Comparison of ENCODE assay signal across 8 cellular contexts in the genomic region with DNA sequence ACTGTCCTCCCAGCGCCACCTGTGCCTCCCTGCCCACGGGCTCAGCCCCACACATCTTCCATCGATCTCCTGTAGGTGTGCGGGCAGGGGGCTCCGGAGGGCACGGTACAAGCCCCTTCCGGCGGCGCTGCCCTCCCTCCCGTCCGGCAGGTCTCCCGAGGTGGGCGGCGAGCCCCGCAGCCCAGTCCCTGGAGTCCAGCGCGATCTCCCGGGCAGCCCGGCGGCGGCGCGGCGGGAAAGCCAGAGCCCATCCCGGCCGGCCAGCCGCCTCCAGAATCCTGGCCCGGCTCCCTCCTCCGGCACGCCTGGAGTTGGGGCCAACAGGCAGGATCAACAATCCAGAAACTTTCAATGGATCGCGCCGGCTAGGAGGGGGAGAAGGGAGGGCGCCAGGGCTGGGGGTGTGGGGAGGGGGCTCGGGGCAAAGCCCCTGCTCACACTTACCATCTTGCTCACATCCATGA.
DNase-seq lines count a peak whose midpoint lies in the region; ATAC-seq and TF ChIP-seq lines count a peak whose summit lies in the region.

No MANE protein-coding gene starts in this region.

- H3K27me3 ChIP-seq in mononuclear cell (ENCODE audit: insufficient read depth, low read length) (no peaks in the 10 kb centered on the region), upper lobe of right lung (no peaks in the 10 kb centered on the region)

- H3K4me1 ChIP-seq in mononuclear cell (ENCODE audit: insufficient read depth, low read length) (peaks cover 23% of the 10 kb centered on the region), upper lobe of right lung (peaks cover 14% of the 10 kb centered on the region)

- CTCF ChIA-PET in activated CD8-positive, alpha-beta T cell treated with anti-CD3 and anti-CD28 coated beads for 36 hours (lab: Charles Lee): no interaction called here
- CTCF ChIA-PET in activated CD8-positive, alpha-beta T cell treated with anti-CD3 and anti-CD28 coated beads, Interleukin-2, amount 10 ng/mL, durations not matched to agents 7 days and 5 days (lab: Charles Lee): no interaction called here
- CTCF ChIA-PET in activated CD4-positive, alpha-beta T cell treated with anti-CD3 and anti-CD28 coated beads, Interleukin-2, amount 10 ng/mL, durations not matched to agents 7 days and 5 days (lab: Charles Lee): no interaction called here

- H3K9me3 ChIP-seq in mononuclear cell (ENCODE audit: low read depth, low read length) (no peaks in the 10 kb centered on the region), upper lobe of right lung (no peaks in the 10 kb centered on the region)

- no peaks in the 10 kb centered on the region for H3K36me3 Mint-ChIP-seq in activated CD8-positive, alpha-beta T cell treated with anti-CD3 and anti-CD28 coated beads for 36 hours (ENCODE audit: low read depth)
- H3K36me3 Mint-ChIP-seq in activated CD8-positive, alpha-beta T cell treated with anti-CD3 and anti-CD28 coated beads, Interleukin-2, amount 10 ng/mL, durations not matched to agents 7 days and 5 days (ENCODE audit: low read depth): no peaks in the 10 kb centered on the region
- H3K36me3 Mint-ChIP-seq in activated CD4-positive, alpha-beta T cell treated with anti-CD3 and anti-CD28 coated beads, Interleukin-2, amount 10 ng/mL, durations not matched to agents 7 days and 5 days (ENCODE audit: low read depth): peaks cover 1% of the 10 kb centered on the region

- no peaks in the 10 kb centered on the region for H3K36me3 ChIP-seq in upper lobe of right lung

- in situ Hi-C loops in SK-MEL-5 (cut with HindIII; ENCODE audit: low pct_unique_long_range_greater_than_20kb, low sequenced_read_pairs): no loop called here

- H3K27me3 Mint-ChIP-seq in activated CD8-positive, alpha-beta T cell treated with anti-CD3 and anti-CD28 coated beads for 36 hours: peaks cover 5% of the 10 kb centered on the region
- H3K27me3 Mint-ChIP-seq in activated CD8-positive, alpha-beta T cell treated with anti-CD3 and anti-CD28 coated beads, Interleukin-2, amount 10 ng/mL, durations not matched to agents 7 days and 5 days (ENCODE audit: low read depth): peaks cover 20% of the 10 kb centered on the region
- peaks cover 22% of the 10 kb centered on the region for H3K27me3 Mint-ChIP-seq in activated CD4-positive, alpha-beta T cell treated with anti-CD3 and anti-CD28 coated beads, Interleukin-2, amount 10 ng/mL, durations not matched to agents 7 days and 5 days

- intact Hi-C loops in activated CD8-positive, alpha-beta T cell treated with anti-CD3 and anti-CD28 coated beads for 36 hours (cut with micrococcal nuclease): no loop called here
- intact Hi-C loops in upper lobe of right lung (cut with DNase I): no loop called here

- peaks cover 7% of the 10 kb centered on the region for H3K4me1 Mint-ChIP-seq in activated CD8-positive, alpha-beta T cell treated with anti-CD3 and anti-CD28 coated beads for 36 hours (ENCODE audit: low read depth)
- H3K4me1 Mint-ChIP-seq in activated CD8-positive, alpha-beta T cell treated with anti-CD3 and anti-CD28 coated beads, Interleukin-2, amount 10 ng/mL, durations not matched to agents 7 days and 5 days (ENCODE audit: low read depth): peaks cover 12% of the 10 kb centered on the region
- peaks cover 10% of the 10 kb centered on the region for H3K4me1 Mint-ChIP-seq in activated CD4-positive, alpha-beta T cell treated with anti-CD3 and anti-CD28 coated beads, Interleukin-2, amount 10 ng/mL, durations not matched to agents 7 days and 5 days

- no peak for TF ChIP-seq CTCF in activated CD8-positive, alpha-beta T cell treated with anti-CD3 and anti-CD28 coated beads for 36 hours (IDR thresholded peaks at IDR 0.05)
- TF ChIP-seq CTCF in upper lobe of right lung (IDR thresholded peaks at IDR 0.05): no peak

- POLR2A ChIA-PET in activated CD8-positive, alpha-beta T cell treated with anti-CD3 and anti-CD28 coated beads for 36 hours (lab: Charles Lee): no interaction called here
- POLR2A ChIA-PET in activated CD8-positive, alpha-beta T cell treated with anti-CD3 and anti-CD28 coated beads, Interleukin-2, amount 10 ng/mL, durations not matched to agents 7 days and 5 days (lab: Charles Lee): no interaction called here
- POLR2A ChIA-PET in activated CD4-positive, alpha-beta T cell treated with anti-CD3 and anti-CD28 coated beads, Interleukin-2, amount 10 ng/mL, durations not matched to agents 7 days and 5 days (lab: Charles Lee): no interaction called here

- ATAC-seq in activated CD8-positive, alpha-beta T cell treated with anti-CD3 and anti-CD28 coated beads for 36 hours: no peak
- ATAC-seq in activated CD8-positive, alpha-beta T cell treated with anti-CD3 and anti-CD28 coated beads, Interleukin-2, amount 10 ng/mL, durations not matched to agents 7 days and 5 days: no peak
- ATAC-seq in upper lobe of right lung: peak; percentile 64
- no peak for ATAC-seq in HG03432 (IDR thresholded peaks at IDR 0.05; ENCODE audit: unreplicated experiment)

- H3K27ac Mint-ChIP-seq in activated CD8-positive, alpha-beta T cell treated with anti-CD3 and anti-CD28 coated beads for 36 hours: no peak overlapping the region
- H3K27ac Mint-ChIP-seq in activated CD8-positive, alpha-beta T cell treated with anti-CD3 and anti-CD28 coated beads, Interleukin-2, amount 10 ng/mL, durations not matched to agents 7 days and 5 days: no peak overlapping the region
- H3K27ac Mint-ChIP-seq in activated CD4-positive, alpha-beta T cell treated with anti-CD3 and anti-CD28 coated beads, Interleukin-2, amount 10 ng/mL, durations not matched to agents 7 days and 5 days: no peak overlapping the region

- H3K9me3 Mint-ChIP-seq in activated CD8-positive, alpha-beta T cell treated with anti-CD3 and anti-CD28 coated beads for 36 hours: no peaks in the 10 kb centered on the region
- no peaks in the 10 kb centered on the region for H3K9me3 Mint-ChIP-seq in activated CD8-positive, alpha-beta T cell treated with anti-CD3 and anti-CD28 coated beads, Interleukin-2, amount 10 ng/mL, durations not matched to agents 7 days and 5 days (ENCODE audit: insufficient read depth)
- H3K9me3 Mint-ChIP-seq in activated CD4-positive, alpha-beta T cell treated with anti-CD3 and anti-CD28 coated beads, Interleukin-2, amount 10 ng/mL, durations not matched to agents 7 days and 5 days: no peaks in the 10 kb centered on the region

- H3K4me3 ChIP-seq in mononuclear cell (ENCODE audit: low read length): peak overlapping the region; percentile 39
- H3K4me3 ChIP-seq in upper lobe of right lung: peak overlapping the region; percentile 77

- peak overlapping the region; percentile 75 for H3K27ac ChIP-seq in upper lobe of right lung

- H3K4me3 Mint-ChIP-seq in activated CD8-positive, alpha-beta T cell treated with anti-CD3 and anti-CD28 coated beads for 36 hours: peak overlapping the region; percentile 44
- no peak overlapping the region for H3K4me3 Mint-ChIP-seq in activated CD8-positive, alpha-beta T cell treated with anti-CD3 and anti-CD28 coated beads, Interleukin-2, amount 10 ng/mL, durations not matched to agents 7 days and 5 days
- H3K4me3 Mint-ChIP-seq in activated CD4-positive, alpha-beta T cell treated with anti-CD3 and anti-CD28 coated beads, Interleukin-2, amount 10 ng/mL, durations not matched to agents 7 days and 5 days: no peak overlapping the region

- no peak for DNase-seq in activated CD8-positive, alpha-beta T cell treated with anti-CD3 and anti-CD28 coated beads for 36 hours
- DNase-seq in activated CD8-positive, alpha-beta T cell treated with anti-CD3 and anti-CD28 coated beads, Interleukin-2, amount 10 ng/mL, durations not matched to agents 7 days and 5 days: no peak
- DNase-seq in SK-MEL-5 (ENCODE audit: low read depth, low spot score) (peak; percentile 40), epidermal melanocyte (ENCODE audit: insufficient read length, low spot score) (peak; percentile 61), upper lobe of right lung (peak; percentile 80)
- DNase-seq in activated CD4-positive, alpha-beta T cell treated with anti-CD3 and anti-CD28 coated beads, Interleukin-2, amount 10 ng/mL, durations not matched to agents 7 days and 5 days: no peak

Comparison
In these comparisons a context has a peak if more than half of its experiments do, and no peak if none do; other contexts are left out.
1. DNase-seq: peak in SK-MEL-5 (single experiment), epidermal melanocyte (single experiment) and upper lobe of right lung (single experiment); none in activated CD8-positive, alpha-beta T cell treated with anti-CD3 and anti-CD28 coated beads for 36 hours (single experiment), activated CD8-positive, alpha-beta T cell treated with anti-CD3 and anti-CD28 coated beads, Interleukin-2, amount 10 ng/mL, durations not matched to agents 7 days and 5 days (single experiment) and activated CD4-positive, alpha-beta T cell treated with anti-CD3 and anti-CD28 coated beads, Interleukin-2, amount 10 ng/mL, durations not matched to agents 7 days and 5 days (single experiment).